ENCODE assay signal across 9 cellular contexts in the genomic region with DNA sequence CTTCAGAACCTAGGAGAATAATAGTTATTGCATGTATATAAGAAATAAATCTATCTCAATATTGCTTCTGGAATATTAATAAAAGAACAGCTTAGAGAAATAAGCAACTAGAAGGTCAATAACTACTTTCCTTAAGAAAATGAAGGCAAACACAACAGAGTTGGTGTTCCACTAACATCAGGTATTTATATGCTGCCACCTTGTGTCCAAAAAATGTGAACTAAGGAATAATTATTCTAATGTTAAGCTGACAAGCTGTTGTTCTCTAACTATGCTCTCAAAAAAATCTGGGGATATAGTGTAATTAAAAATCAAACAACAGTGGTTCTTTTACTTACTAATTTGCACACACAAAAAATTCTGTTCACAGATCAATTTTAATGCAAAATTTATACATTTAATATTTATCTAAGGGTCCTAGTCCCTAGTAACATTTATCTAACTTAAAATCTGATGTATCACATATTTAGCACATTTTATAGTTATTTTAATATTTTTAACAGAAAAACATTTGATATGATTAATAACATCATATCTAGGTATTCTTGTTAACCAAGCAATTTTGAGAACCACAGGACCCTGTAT. TPM values are rescaled to one million over a fixed set of nuclear protein-coding genes. Genes with fewer than 3 reads are reported as not detected.
DNase-seq lines count a peak whose midpoint lies in the region; FAIRE-seq and TF ChIP-seq lines count a peak whose summit lies in the region.
"Had no signal": no experiment of that assay in that cellular context is flagged by ENCODE, and none has a peak within 500 bp of the region (broad histone marks: within the 10 kb centered on the region; RNA-seq: fewer than 3 reads in every experiment).

No MANE protein-coding gene starts in this region.

- H3K4me3 ChIP-seq in HEK293 (ENCODE audit: low read depth, low read length): no peak overlapping the region
- H3K4me3 ChIP-seq in adrenal gland: no peak overlapping the region
- H3K4me3 ChIP-seq: BLaER1 had no signal

- no peaks in the 10 kb centered on the region for H3K9me3 ChIP-seq in HEK293 (ENCODE audit: control insufficient read depth, insufficient read depth, low read depth, low read length)
- H3K9me3 ChIP-seq in adrenal gland (replicated peaks in 1 of 3): no peaks in the 10 kb centered on the region
- H3K9me3 ChIP-seq: BLaER1 had no signal

- CTCF ChIA-PET in HEK293 (lab: Yijun Ruan, JAX): interaction anchor here (0.6 to 3.8 kb wide), 21 partner anchors 10 to 919 kb away, joined by 3 to 56 read pairs (median 4); no protein-coding TSS in a partner anchor

- H3K27ac ChIP-seq in HEK293 (ENCODE audit: extremely low read depth, low read depth, low read length): no peak overlapping the region
- H3K27ac ChIP-seq in adrenal gland: no peak overlapping the region
- H3K27ac ChIP-seq: BLaER1 had no signal

- TF ChIP-seq CTCF in HEK293 (tag by site-specific recombination; IDR thresholded peaks at IDR 0.05): no peak
- peak; percentile 36 to 78 (median 67) for TF ChIP-seq CTCF in adrenal gland (IDR thresholded peaks at IDR 0.05)

- TF ChIP-seq POLR2A in adrenal gland (IDR thresholded peaks at IDR 0.05): no peak
- TF ChIP-seq POLR2A in GM12891 (IDR thresholded peaks at IDR 0.05; ENCODE audit: low read depth, low read length): no peak

- no peaks in the 10 kb centered on the region for H3K4me1 ChIP-seq in HEK293 (ENCODE audit: control insufficient read depth, insufficient read depth, low read length)
- peaks cover 0 to 4% of the 10 kb centered on the region in 2 donors for H3K4me1 ChIP-seq in adrenal gland (replicated peaks in 1 of 2)
- H3K4me1 ChIP-seq: BLaER1 had no signal

- no peak for FAIRE-seq in GM12891 (lab: Jason Lieb, UNC)

- DNase-seq in NCI-H1436 (lab: John Stamatoyannopoulos, UW): peak; percentile 61
- DNase-seq in NCI-H1436 treated with DMSO at 0.1 percent for 48 hours (lab: John Stamatoyannopoulos, UW): no peak
- peak; percentile 43 for DNase-seq in NCI-H146 treated with DMSO at 0.1 percent for 48 hours (lab: John Stamatoyannopoulos, UW; ENCODE audit: unreplicated experiment)
- peak in 1 of 7 donors; percentile 7 for DNase-seq in adrenal gland
- DNase-seq in hepatic stellate cell (ENCODE audit: low spot score): peak; percentile 3
- peak; percentile 88 for DNase-seq in superior temporal gyrus (ENCODE audit: extremely low spot score)
- no peak for DNase-seq in GM12891 (ENCODE audit: insufficient read length, low spot score)

- H3K27me3 ChIP-seq in adrenal gland: no peaks in the 10 kb centered on the region
- H3K27me3 ChIP-seq: BLaER1 had no signal

- H3K36me3 ChIP-seq in HEK293 (ENCODE audit: control insufficient read depth in 2 of 2, insufficient read depth in 1 of 2, low read length in 2 of 2): peaks cover 9 to 41% of the 10 kb centered on the region in 2 experiments
- peaks cover 0 to 3% of the 10 kb centered on the region in 2 donors for H3K36me3 ChIP-seq in adrenal gland (replicated peaks in 1 of 2)

- intact Hi-C loops in adrenal gland (cut with DNase I): loop anchor here (10.0 kb wide), 3 partner anchors 205 to 545 kb away; partner anchors contain the start of gene RGS2 (in 1 of the 2)

- POLR2A ChIA-PET in HEK293 (lab: Yijun Ruan, JAX): interaction anchor here (0.7 kb wide), 1 partner anchor 211 kb away, joined by 3 read pairs; the partner anchor contains the start of gene RGS2

TF ChIP-seq in HEK293, 187 proteins besides CTCF, POLR2A, EP300 and RAD21:
- peak; percentile 71 for TF ChIP-seq ZNF654 (tag by site-specific recombination; IDR thresholded peaks at IDR 0.05; ENCODE audit: low read depth)
- TF ChIP-seq SCRT1 (tag by site-specific recombination; IDR thresholded peaks at IDR 0.05; ENCODE audit: borderline replicate concordance): no peak

TF ChIP-seq in GM12891, 5 proteins besides CTCF, POLR2A, EP300 and RAD21:
- TF ChIP-seq POU2F2 (IDR thresholded peaks at IDR 0.05; ENCODE audit: low read depth, low read length): no peak
- no peak for TF ChIP-seq POLR2AphosphoS5 (IDR thresholded peaks at IDR 0.05; ENCODE audit: low read depth, low read length)
- no peak for TF ChIP-seq SPI1 (IDR thresholded peaks at IDR 0.05; ENCODE audit: low read depth, low read length)
- TF ChIP-seq TAF1 (IDR thresholded peaks at IDR 0.05; ENCODE audit: low read depth, low read length): no peak
- no peak for TF ChIP-seq PAX5 (IDR thresholded peaks at IDR 0.05; ENCODE audit: insufficient read depth, low read length, severe bottlenecking)

RNA-seq across cellular contexts. Expression of gene UCHL5, which starts 39.6 kb away (rescaled TPM):
- total RNA-seq in adrenal gland: 10 to 100 TPM; 11.4 to 43.3 (median 24.8) TPM
- 10 to 100 TPM in 2 of 3 donors, 1 to 10 TPM in 1; 9.3 to 71.9 (median 12.2) TPM for polyA plus RNA-seq in adrenal gland
- polyA plus RNA-seq in GM12891 (2012; ENCODE audit: low read depth, missing spikeins): 42.7 TPM

RNA-seq across cellular contexts. Expression of gene RO60, which starts 39.9 kb away (rescaled TPM):
- 10 to 100 TPM; 60.7 to 85.0 (median 76.0) TPM for total RNA-seq in adrenal gland
- 10 to 100 TPM in 2 of 3 donors, 1 to 10 TPM in 1; 3.8 to 19.0 (median 10.6) TPM for polyA plus RNA-seq in adrenal gland
- polyA plus RNA-seq in GM12891 (2012; ENCODE audit: low read depth, missing spikeins): 14.8 TPM

Comparison
In these comparisons a context has a peak if more than half of its experiments do, and no peak if none do; other contexts are left out.
1. DNase-seq: peak in NCI-H1436 (single experiment), NCI-H146 treated with DMSO at 0.1 percent for 48 hours (single experiment), hepatic stellate cell (single experiment) and superior temporal gyrus (single experiment); none in NCI-H1436 treated with DMSO at 0.1 percent for 48 hours (single experiment) and GM12891 (single experiment).